Comparison of ENCODE assay signal across 26 cellular contexts in the genomic region with DNA sequence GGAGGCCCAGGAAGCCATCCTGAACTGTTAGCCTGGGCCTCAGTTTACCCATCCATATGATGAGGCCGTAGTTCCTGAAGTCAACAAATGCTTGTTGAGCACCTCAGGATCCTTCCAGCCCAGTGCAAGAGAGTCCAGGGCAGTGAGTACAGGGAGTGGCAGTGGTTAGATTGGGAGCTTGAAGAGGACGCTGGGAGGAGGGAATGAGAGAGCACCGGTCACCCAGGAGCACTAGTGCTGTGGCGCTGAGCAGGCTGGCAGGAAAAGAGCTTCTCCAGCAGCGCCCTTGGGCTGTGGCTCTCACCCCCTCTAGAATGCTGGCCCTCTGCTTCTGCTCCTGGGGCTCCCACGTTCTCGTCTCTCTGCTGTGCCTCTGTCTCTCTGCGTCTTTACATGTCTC.
"Had no signal": no experiment of that assay in that cellular context is flagged by ENCODE, and none has a peak within 500 bp of the region (broad histone marks: within the 10 kb centered on the region; RNA-seq: fewer than 3 reads in every experiment).

No MANE protein-coding gene starts in this region.

- H3K9me3 ChIP-seq: esophagus muscularis mucosa, heart left ventricle, right atrium auricular region, spleen, tibial nerve, uterus had no signal

- H3K9ac ChIP-seq: parathyroid adenoma had no signal

- H3K27ac ChIP-seq: esophagus muscularis mucosa, foreskin keratinocyte, parathyroid adenoma, right atrium auricular region, spleen, tibial nerve, uterus had no signal

- H3K36me3 ChIP-seq: esophagus muscularis mucosa, heart left ventricle, right atrium auricular region, spleen, tibial nerve, uterus had no signal

- H3K4me3 Mint-ChIP-seq: activated CD4-positive, alpha-beta T cell treated with anti-CD3 and anti-CD28 coated beads, Interleukin-2, amount 10 ng/mL, durations not matched to agents 7 days and 5 days; activated CD8-positive, alpha-beta T cell treated with anti-CD3 and anti-CD28 coated beads for 36 hours; activated naive CD4-positive, alpha-beta T cell treated with anti-CD3 and anti-CD28 coated beads, Interleukin-2, amount 50 U/mL, for 24 hours; activated naive CD8-positive, alpha-beta T cell treated with anti-CD3 and anti-CD28 coated beads, Interleukin-2, amount 50 U/mL, for 24 hours; endodermal cell; mesothelial cell of epicardium; naive thymus-derived CD4-positive, alpha-beta T cell; neural crest cell; T-helper 17 cell had no signal

- H3K79me2 ChIP-seq: parathyroid adenoma had no signal

- DNase-seq: activated CD4-positive, alpha-beta T cell treated with anti-CD3 and anti-CD28 coated beads, Interleukin-2, amount 10 ng/mL, durations not matched to agents 7 days and 5 days; activated CD4-positive, CD25-positive, alpha-beta regulatory T cell treated with anti-CD3 and anti-CD28 coated beads, Interleukin-2, amount 50 U/mL, for 72 hours; activated CD8-positive, alpha-beta T cell treated with anti-CD3 and anti-CD28 coated beads for 36 hours; activated naive CD8-positive, alpha-beta T cell treated with anti-CD3 and anti-CD28 coated beads, Interleukin-2, amount 50 U/mL, for 24 hours; activated T-cell treated with anti-CD3 and anti-CD28 coated beads, Interleukin-2, amount 50 U/mL, for 48 hours; central memory CD4-positive, alpha-beta T cell; endodermal cell; foreskin keratinocyte; heart left ventricle; mammary epithelial cell; naive thymus-derived CD4-positive, alpha-beta T cell; occipital lobe; spleen; stimulated activated CD4-positive, alpha-beta T cell treated with anti-CD3 and anti-CD28 coated beads, Interleukin-2, amount 100 ng/mL, for 48 hours; stimulated activated naive CD4-positive, alpha-beta T cell treated with Interleukin-2 at 50 U/mL for 16 hours; T-helper 17 cell; T1000; uterus had no signal

- H3K36me3 Mint-ChIP-seq: activated naive CD4-positive, alpha-beta T cell treated with anti-CD3 and anti-CD28 coated beads, Interleukin-2, amount 50 U/mL, for 24 hours; mesothelial cell of epicardium had no signal

- H3K4me3 ChIP-seq: esophagus muscularis mucosa, heart left ventricle, right atrium auricular region, spleen, tibial nerve, uterus had no signal

- H3K27me3 ChIP-seq: esophagus muscularis mucosa, heart left ventricle, right atrium auricular region, tibial nerve, uterus had no signal

- H3K9me3 Mint-ChIP-seq: activated CD4-positive, alpha-beta T cell treated with anti-CD3 and anti-CD28 coated beads, Interleukin-2, amount 10 ng/mL, durations not matched to agents 7 days and 5 days; activated CD8-positive, alpha-beta T cell treated with anti-CD3 and anti-CD28 coated beads for 36 hours; activated naive CD4-positive, alpha-beta T cell treated with anti-CD3 and anti-CD28 coated beads, Interleukin-2, amount 50 U/mL, for 24 hours; activated naive CD8-positive, alpha-beta T cell treated with anti-CD3 and anti-CD28 coated beads, Interleukin-2, amount 50 U/mL, for 24 hours; activated T-helper 2 cell treated with anti-CD3 and anti-CD28 coated beads, Interferon-gamma antibody, Interleukin-2, Interleukin-4, amounts not matched to agents 10 μg/mL and 5 μg/mL and 100 μg/mL, durations not matched to agents 14 hours and 24 hours and 36 hours; endodermal cell; mesothelial cell of epicardium; neural crest cell had no signal

- H3K4me1 ChIP-seq: foreskin keratinocyte, parathyroid adenoma, uterus had no signal

- H3K27me3 Mint-ChIP-seq: activated CD8-positive, alpha-beta T cell treated with anti-CD3 and anti-CD28 coated beads for 36 hours; activated naive CD4-positive, alpha-beta T cell treated with anti-CD3 and anti-CD28 coated beads, Interleukin-2, amount 50 U/mL, for 24 hours had no signal

- H3K27ac Mint-ChIP-seq: activated CD8-positive, alpha-beta T cell treated with anti-CD3 and anti-CD28 coated beads for 36 hours; activated naive CD4-positive, alpha-beta T cell treated with anti-CD3 and anti-CD28 coated beads, Interleukin-2, amount 50 U/mL, for 24 hours; activated naive CD8-positive, alpha-beta T cell treated with anti-CD3 and anti-CD28 coated beads, Interleukin-2, amount 50 U/mL, for 24 hours; activated T-helper 2 cell treated with anti-CD3 and anti-CD28 coated beads, Interferon-gamma antibody, Interleukin-2, Interleukin-4, amounts not matched to agents 10 μg/mL and 5 μg/mL and 100 μg/mL, durations not matched to agents 14 hours and 24 hours and 36 hours; endodermal cell had no signal
